In genomic region chr4:89024051-89024675, GRCh38 we compare ENCODE assay signal across 8 cellular contexts.
DNase-seq lines count a peak whose midpoint lies in the region; TF ChIP-seq lines count a peak whose summit lies in the region.

No MANE protein-coding gene starts in this region.

- H3K36me3 ChIP-seq in Loucy (ENCODE audit: insufficient read depth, low read length) = 0 out of 2 replicates have a peak, but pooled peaks cover 3% of the 10 kb centered on the region

- H3F3A ChIP-seq in Loucy (ENCODE audit: low read depth) = no peaks in the 10 kb centered on the region

- H3K4me3 ChIP-seq in Loucy (ENCODE audit: low read length, poor library complexity, severe bottlenecking) = no peak overlapping the region

- H3K9me2 ChIP-seq in Loucy (replicated peaks; ENCODE audit: low read depth, low read length) = no peaks in the 10 kb centered on the region

- H3K4me2 ChIP-seq in Loucy (ENCODE audit: low read depth, low read length, poor library complexity, severe bottlenecking) = no peak overlapping the region

- no peaks in the 10 kb centered on the region for H3K79me2 ChIP-seq in Loucy (ENCODE audit: insufficient read depth, low read length)

- peak; percentile 88 for TF ChIP-seq CTCF in Loucy (conservative IDR thresholded peaks at IDR 0.05; ENCODE audit: low read length)

- no peaks in the 10 kb centered on the region for H3K9me3 ChIP-seq in Loucy (ENCODE audit: insufficient read depth, low read depth, low read length)

- H3K9ac ChIP-seq in Loucy (ENCODE audit: low read depth, low read length, poor library complexity, severe bottlenecking) = no peak overlapping the region

- H4K20me1 ChIP-seq in Loucy (ENCODE audit: insufficient read depth, low read length, poor library complexity, severe bottlenecking) = no peaks in the 10 kb centered on the region

- H2AFZ ChIP-seq in Loucy (ENCODE audit: low read length) = no peak overlapping the region

- H3K27me3 ChIP-seq in Loucy (ENCODE audit: insufficient read depth, low read length, poor library complexity, severe bottlenecking) = no peaks in the 10 kb centered on the region

- no peaks in the 10 kb centered on the region for H3K4me1 ChIP-seq in Loucy (ENCODE audit: insufficient read depth, low read length, poor library complexity, severe bottlenecking)

- peak; percentile 2 to 5 for DNase-seq in activated CD8-positive, alpha-beta memory T cell treated with anti-CD3 and anti-CD28 coated beads for 1 hour (ENCODE audit: extremely low read depth in 1 of 2, low read depth in 1 of 2)
- no peak for DNase-seq in activated CD8-positive, alpha-beta memory T cell treated with anti-CD3 and anti-CD28 coated beads for 24 hours
- DNase-seq in HCEC 1CT (peak; percentile 61), RPMI8226 (peak; percentile 74), astrocyte of the hippocampus (ENCODE audit: low read depth, low spot score) (peak; percentile 82), hippocampal formation (lab: John Stamatoyannopoulos, UW) (peak; percentile 6 to 80), smooth muscle cell of the brain vasculature (ENCODE audit: low read depth, low spot score) (peak; percentile 50)
